Comparison of ENCODE assay signal across 1 cellular context in genomic region chr7:51317582-51317910, GRCh38.
TF ChIP-seq lines count a peak whose summit lies in the region.

No MANE protein-coding gene starts in this region.

TF ChIP-seq in HCT116, 20 proteins besides CTCF, POLR2A, EP300 and RAD21 (continued from another document):
- no peak for TF ChIP-seq POLR2AphosphoS5 (IDR thresholded peaks at IDR 0.05; ENCODE audit: low read depth, low read length)
- TF ChIP-seq TCF7L2 (IDR thresholded peaks at IDR 0.05; ENCODE audit: borderline replicate concordance, extremely low read depth, insufficient read depth, insufficient read length), result no peak
- TF ChIP-seq ELF1 (IDR thresholded peaks at IDR 0.05; ENCODE audit: borderline replicate concordance, low read depth), result no peak
- no peak for TF ChIP-seq FOSL1 (IDR thresholded peaks at IDR 0.05; ENCODE audit: low read depth)
- no peak for TF ChIP-seq ZFX (IDR thresholded peaks at IDR 0.05)
- TF ChIP-seq CBX3 (IDR thresholded peaks at IDR 0.05; ENCODE audit: low read depth), result no peak
- TF ChIP-seq YY1 (IDR thresholded peaks at IDR 0.05; ENCODE audit: extremely low read depth, insufficient replicate concordance, low read depth, low read length), result no peak
- TF ChIP-seq EZH2 (IDR thresholded peaks at IDR 0.05), result no peak
- TF ChIP-seq EZH2phosphoT487 (IDR thresholded peaks at IDR 0.05; ENCODE audit: borderline replicate concordance), result no peak
- TF ChIP-seq CEBPB (IDR thresholded peaks at IDR 0.05; ENCODE audit: low read depth), result no peak
- TF ChIP-seq SIN3A (IDR thresholded peaks at IDR 0.05; ENCODE audit: low read depth), result no peak
- no peak for TF ChIP-seq ATF3 (IDR thresholded peaks at IDR 0.05)
- TF ChIP-seq SP1 (IDR thresholded peaks at IDR 0.05; ENCODE audit: low read depth), result no peak
- TF ChIP-seq, protein P1, sequence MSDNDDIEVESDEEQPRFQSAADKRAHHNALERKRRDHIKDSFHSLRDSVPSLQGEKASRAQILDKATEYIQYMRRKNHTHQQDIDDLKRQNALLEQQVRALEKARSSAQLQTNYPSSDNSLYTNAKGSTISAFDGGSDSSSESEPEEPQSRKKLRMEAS (IDR thresholded peaks at IDR 0.05), result no peak
